In the genomic region with DNA sequence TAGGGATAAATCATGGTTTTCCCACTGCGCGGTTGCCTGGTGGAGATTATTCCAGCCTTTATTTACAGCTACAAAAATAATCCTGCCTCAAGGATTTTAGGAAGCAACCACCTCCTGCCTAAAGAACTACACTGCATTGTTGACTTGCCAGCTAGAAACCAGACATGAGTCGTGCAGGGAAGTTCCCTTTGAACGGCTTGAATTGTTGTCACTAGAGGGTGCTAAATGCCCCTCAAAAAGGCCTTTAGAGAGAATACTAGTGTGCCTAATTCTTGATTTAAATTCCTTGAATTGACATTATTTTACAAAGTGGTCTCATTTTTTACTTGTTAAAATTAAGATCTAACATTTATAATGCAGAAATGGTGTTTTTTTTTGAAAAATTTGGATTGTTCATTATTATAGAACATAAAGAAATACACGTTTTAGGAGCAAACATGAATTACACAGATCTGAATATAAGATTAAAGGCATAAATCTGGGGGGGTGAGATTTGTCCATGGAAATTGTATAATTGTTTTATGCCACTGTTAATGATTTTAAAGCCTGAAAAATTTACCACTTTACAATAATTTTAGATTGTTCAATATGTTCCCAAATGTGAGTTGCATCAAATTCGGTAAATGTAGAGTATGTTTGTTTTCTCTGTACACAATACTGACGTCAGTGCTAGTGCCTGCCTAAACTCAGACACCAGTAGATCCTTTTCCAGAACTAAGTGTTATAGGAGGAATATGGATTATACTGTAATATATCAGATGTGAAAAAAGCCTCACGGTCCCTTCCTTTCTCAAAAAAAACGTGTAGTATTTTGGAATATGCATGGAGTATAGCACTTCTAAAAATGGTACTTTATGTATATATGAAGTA, we compare ENCODE assay signal across 1 cellular context.
TF ChIP-seq lines count a peak whose summit lies in the region.

No MANE protein-coding gene starts in this region.

TF ChIP-seq in H1, 55 proteins besides CTCF, POLR2A, EP300 and RAD21:
- TF ChIP-seq HDAC2 (IDR thresholded peaks at IDR 0.05; ENCODE audit: borderline replicate concordance in 1 of 2, low read depth in 2 of 2, low read length in 2 of 2), result no peak
- no peak for TF ChIP-seq SP2 (IDR thresholded peaks at IDR 0.05; ENCODE audit: low read length)
- TF ChIP-seq CBX5 (IDR thresholded peaks at IDR 0.05; ENCODE audit: low read depth, low read length), result no peak
- peak; percentile 92 for TF ChIP-seq TEAD4 (IDR thresholded peaks at IDR 0.05; ENCODE audit: low read depth, low read length)
- no peak for TF ChIP-seq CBX8 (IDR thresholded peaks at IDR 0.05; ENCODE audit: borderline replicate concordance, low read depth, low read length)
